14 cellular contexts compared by ENCODE assay signal in genomic region chr1:113244134-113244820, GRCh38.
"Had no signal": no experiment of that assay in that cellular context is flagged by ENCODE, and none has a peak within 500 bp of the region (broad histone marks: within the 10 kb centered on the region; RNA-seq: fewer than 3 reads in every experiment).

No MANE protein-coding gene starts in this region.

- ATAC-seq: activated CD4-positive, CD25-positive, alpha-beta regulatory T cell treated with anti-CD3 and anti-CD28 coated beads, Interleukin-2, amount 50 U/mL, for 24 hours; activated T-cell treated with anti-CD3 and anti-CD28 coated beads, Interleukin-2, amount 50 U/mL, for 4 hours; foreskin keratinocyte had no signal

- DNase-seq: activated CD4-positive, alpha-beta T cell treated with anti-CD3 and anti-CD28 coated beads, Interleukin-2, amount 10 ng/mL, durations not matched to agents 7 days and 5 days; activated CD8-positive, alpha-beta memory T cell treated with anti-CD3 and anti-CD28 coated beads, Interleukin-2, amount 50 U/mL, for 4 hours; activated naive CD4-positive, alpha-beta T cell treated with anti-CD3 and anti-CD28 coated beads for 36 hours; activated T-cell treated with anti-CD3 and anti-CD28 coated beads, Interleukin-2, amount 50 U/mL, for 4 hours; dorsolateral prefrontal cortex; foreskin keratinocyte; nephron progenitor cell; stimulated activated CD4-positive, alpha-beta T cell treated with anti-CD3 and anti-CD28 coated beads, Interleukin-12 subunit alpha, Interleukin-12 subunit beta, amount 100 ng/mL, for 4 hours; stimulated activated CD4-positive, alpha-beta T cell treated with anti-CD3 and anti-CD28 coated beads, Interleukin-1b, Interleukin-23, amount 100 ng/mL, for 48 hours; SW 1271; upper lobe of left lung had no signal

- H3K4me3 ChIP-seq: dorsolateral prefrontal cortex, suprapubic skin, upper lobe of left lung had no signal

- H3K9me3 ChIP-seq: suprapubic skin, upper lobe of left lung had no signal

- H3K4me1 ChIP-seq: upper lobe of left lung had no signal

- H3K27me3 ChIP-seq: dorsolateral prefrontal cortex, foreskin keratinocyte, suprapubic skin, upper lobe of left lung had no signal

- H3K27ac ChIP-seq: dorsolateral prefrontal cortex, epithelial cell of prostate, foreskin keratinocyte, suprapubic skin, upper lobe of left lung had no signal

- H3K36me3 ChIP-seq: suprapubic skin, upper lobe of left lung had no signal
